27 cellular contexts compared by ENCODE assay signal in the genomic region with DNA sequence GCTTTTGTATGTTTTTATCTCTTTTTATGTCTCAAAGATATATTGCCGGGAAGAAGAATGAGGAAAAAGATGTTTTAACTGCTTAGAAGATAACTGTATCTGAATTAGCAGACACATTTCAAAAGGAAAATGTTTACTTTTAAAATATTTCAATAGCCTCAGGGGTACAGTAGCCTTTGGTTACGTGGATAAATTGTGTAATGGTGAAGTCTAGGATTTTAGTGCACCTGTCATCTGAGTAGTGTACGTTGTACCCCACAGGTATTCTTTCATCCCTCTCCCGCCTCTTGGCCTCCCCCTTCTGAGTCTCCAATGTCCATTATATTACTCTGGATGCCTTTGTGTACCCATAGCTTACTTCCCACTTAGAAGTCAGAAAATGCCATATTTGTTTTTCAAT.
"Had no signal": no experiment of that assay in that cellular context is flagged by ENCODE, and none has a peak within 500 bp of the region (broad histone marks: within the 10 kb centered on the region; RNA-seq: fewer than 3 reads in every experiment).

No MANE protein-coding gene starts in this region.

- H3K4me1 Mint-ChIP-seq: naive thymus-derived CD4-positive, alpha-beta T cell; stimulated activated memory B cell treated with anti-CD40 and anti-IgM and Interleukin-4, amounts not matched to agents 10 μg/mL and 1 μg/mL and 100 μg/mL, for 72 hours; stimulated activated naive CD8-positive, alpha-beta T cell treated with anti-CD3 and anti-CD28 coated beads, Interleukin-15, amount 100 ng/mL, for 72 hours had no signal

- H3K4me3 ChIP-seq: hepatocyte, left ventricle myocardium inferior, lung, mucosa of descending colon, neural progenitor cell, psoas muscle, right lobe of liver, smooth muscle cell, tibial nerve, uterus had no signal

- H3K4me2 ChIP-seq: hepatocyte, neural progenitor cell, smooth muscle cell had no signal

- H3K9me3 ChIP-seq: mucosa of descending colon, neutrophil, psoas muscle, right lobe of liver, uterus had no signal

- H3K36me3 Mint-ChIP-seq: naive thymus-derived CD4-positive, alpha-beta T cell; natural killer cell treated with Interleukin-12 subunit alpha and Interleukin-12 subunit beta and Interleukin-15 and Interleukin-18, amount 100 ng/mL, for 72 hours; neural progenitor cell; stimulated activated memory B cell treated with anti-CD40 and anti-IgM and Interleukin-4, amounts not matched to agents 10 μg/mL and 1 μg/mL and 100 μg/mL, for 72 hours had no signal

- H3K4me1 ChIP-seq: left ventricle myocardium inferior, parathyroid adenoma, psoas muscle, right lobe of liver, tibial nerve, uterus had no signal

- H3K27ac Mint-ChIP-seq: naive thymus-derived CD4-positive, alpha-beta T cell; natural killer cell treated with Interleukin-12 subunit alpha and Interleukin-12 subunit beta and Interleukin-15 and Interleukin-18, amount 100 ng/mL, for 72 hours; neural progenitor cell; stimulated activated memory B cell treated with anti-CD40 and anti-IgM and Interleukin-4, amounts not matched to agents 10 μg/mL and 1 μg/mL and 100 μg/mL, for 72 hours; stimulated activated naive CD8-positive, alpha-beta T cell treated with anti-CD3 and anti-CD28 coated beads, Interleukin-15, amount 100 ng/mL, for 72 hours; type B pancreatic cell had no signal

- DNase-seq: islet precursor cell; left ventricle myocardium inferior; mesendoderm; midbrain; mucosa of descending colon; naive thymus-derived CD4-positive, alpha-beta T cell; occipital lobe; psoas muscle; right lobe of liver; stimulated activated CD4-positive, alpha-beta T cell treated with anti-CD3 and anti-CD28 coated beads, Interleukin-1b, Interleukin-23, amount 100 ng/mL, for 48 hours; stimulated activated CD4-positive, alpha-beta T cell treated with anti-CD3 and anti-CD28 coated beads, Interleukin-2, amount 100 ng/mL, for 48 hours; stimulated activated CD4-positive, alpha-beta T cell treated with anti-CD3 and anti-CD28 coated beads, Interleukin-4, amount 100 ng/mL, for 4 hours; stimulated activated CD8-positive, alpha-beta memory T cell treated with anti-CD3 and anti-CD28 coated beads, Interleukin-4, amount 100 ng/mL, for 48 hours; stimulated activated naive CD4-positive, alpha-beta T cell treated with Interleukin-2 at 50 U/mL for 16 hours; stimulated activated naive CD8-positive, alpha-beta T cell treated with anti-CD3 and anti-CD28 coated beads, Interleukin-15, amount 100 ng/mL, for 72 hours; substantia nigra; uterus had no signal

- H3K27ac ChIP-seq: hepatocyte, left ventricle myocardium inferior, neural progenitor cell, neutrophil, parathyroid adenoma, psoas muscle, right lobe of liver, tibial nerve, uterus had no signal

- H3K4me3 Mint-ChIP-seq: naive thymus-derived CD4-positive, alpha-beta T cell; natural killer cell treated with Interleukin-12 subunit alpha and Interleukin-12 subunit beta and Interleukin-15 and Interleukin-18, amount 100 ng/mL, for 72 hours; neural progenitor cell; stimulated activated memory B cell treated with anti-CD40 and anti-IgM and Interleukin-4, amounts not matched to agents 10 μg/mL and 1 μg/mL and 100 μg/mL, for 72 hours; stimulated activated naive CD8-positive, alpha-beta T cell treated with anti-CD3 and anti-CD28 coated beads, Interleukin-15, amount 100 ng/mL, for 72 hours; type B pancreatic cell had no signal

- H3K9me3 Mint-ChIP-seq: natural killer cell treated with Interleukin-12 subunit alpha and Interleukin-12 subunit beta and Interleukin-15 and Interleukin-18, amount 100 ng/mL, for 72 hours; stimulated activated memory B cell treated with anti-CD40 and anti-IgM and Interleukin-4, amounts not matched to agents 10 μg/mL and 1 μg/mL and 100 μg/mL, for 72 hours; stimulated activated naive CD8-positive, alpha-beta T cell treated with anti-CD3 and anti-CD28 coated beads, Interleukin-15, amount 100 ng/mL, for 72 hours had no signal

- H3K27me3 Mint-ChIP-seq: stimulated activated naive CD8-positive, alpha-beta T cell treated with anti-CD3 and anti-CD28 coated beads, Interleukin-15, amount 100 ng/mL, for 72 hours had no signal

- ATAC-seq: mucosa of descending colon; naive thymus-derived CD4-positive, alpha-beta T cell; natural killer cell treated with Interleukin-12 subunit alpha and Interleukin-12 subunit beta and Interleukin-15 and Interleukin-18, amount 100 ng/mL, for 72 hours; psoas muscle; right lobe of liver; stimulated activated memory B cell treated with anti-CD40 and anti-IgM and Interleukin-4, amounts not matched to agents 10 μg/mL and 1 μg/mL and 100 μg/mL, for 72 hours; stimulated activated naive CD8-positive, alpha-beta T cell treated with anti-CD3 and anti-CD28 coated beads, Interleukin-15, amount 100 ng/mL, for 72 hours had no signal
